Comparison of ENCODE assay signal across 1 cellular context in genomic region chr17:41478240-41478639, GRCh38.
A peak's percentile ranks its signal among the peaks of the same experiment; 100 is the strongest.
TF ChIP-seq lines count a peak whose summit lies in the region.

No MANE protein-coding gene starts in this region.

TF ChIP-seq in HepG2, 621 proteins besides CTCF, POLR2A, EP300 and RAD21:
- TF ChIP-seq STAG1 (CRISPR knock-in tag; IDR thresholded peaks at IDR 0.05), result 0 out of 2 replicates have a peak, but pooled peaks have one; percentile 16
- no peak for TF ChIP-seq ZBTB4 (CRISPR knock-in tag; IDR thresholded peaks at IDR 0.05; ENCODE audit: borderline replicate concordance)
